25 cellular contexts compared by ENCODE assay signal in the genomic region with DNA sequence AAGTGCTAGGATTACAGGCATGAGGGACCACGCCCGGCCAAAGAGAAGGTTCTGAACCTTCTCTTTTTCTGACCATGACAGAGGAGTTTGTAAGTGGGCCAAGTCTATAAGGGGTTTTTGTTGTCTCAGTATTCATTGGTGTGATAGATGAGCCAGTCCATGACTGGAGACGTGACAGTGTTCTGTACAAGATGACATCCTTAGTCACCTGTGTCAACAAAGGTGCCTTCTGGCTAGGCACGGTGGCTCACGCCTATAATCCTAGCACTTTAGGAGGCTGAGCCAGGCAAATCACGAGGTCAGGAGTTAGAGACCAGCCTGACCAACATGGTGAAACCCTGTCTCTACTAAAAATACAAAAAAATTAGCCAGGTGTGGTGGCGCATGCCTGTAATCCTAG.
"Had no signal": no experiment of that assay in that cellular context is flagged by ENCODE, and none has a peak within 500 bp of the region (broad histone marks: within the 10 kb centered on the region; RNA-seq: fewer than 3 reads in every experiment).

No MANE protein-coding gene starts in this region.

- H3K9me3 Mint-ChIP-seq: activated CD8-positive, alpha-beta T cell treated with anti-CD3 and anti-CD28 coated beads for 36 hours; activated naive CD4-positive, alpha-beta T cell treated with anti-CD3 and anti-CD28 coated beads, Interleukin-2, amount 10 ng/mL, durations not matched to agents 7 days and 5 days; activated naive CD8-positive, alpha-beta T cell treated with anti-CD3 and anti-CD28 coated beads, Interleukin-2, amount 50 U/mL, for 24 hours; activated T-cell treated with anti-CD3 and anti-CD28 coated beads, Interleukin-2, amount 50 U/mL, for 4 hours; brain had no signal

- H3K4me3 ChIP-seq: Peyer's patch had no signal

- H3K4me3 Mint-ChIP-seq: activated CD8-positive, alpha-beta T cell treated with anti-CD3 and anti-CD28 coated beads for 36 hours; activated naive CD4-positive, alpha-beta T cell treated with anti-CD3 and anti-CD28 coated beads, Interleukin-2, amount 10 ng/mL, durations not matched to agents 7 days and 5 days; activated naive CD8-positive, alpha-beta T cell; activated naive CD8-positive, alpha-beta T cell treated with anti-CD3 and anti-CD28 coated beads, Interleukin-2, amount 50 U/mL, for 24 hours; activated T-cell treated with anti-CD3 and anti-CD28 coated beads, Interleukin-2, amount 50 U/mL, for 4 hours had no signal

- DNase-seq: activated CD4-positive, alpha-beta T cell treated with anti-CD3 and anti-CD28 coated beads for 1 hour; activated CD4-positive, alpha-beta T cell treated with anti-CD3 and anti-CD28 coated beads for 48 hours; activated CD4-positive, alpha-beta T cell treated with anti-CD3 and anti-CD28 coated beads, Interleukin-2, amount 50 U/mL, for 4 hours; activated CD4-positive, CD25-positive, alpha-beta regulatory T cell; activated CD8-positive, alpha-beta T cell treated with anti-CD3 and anti-CD28 coated beads for 36 hours; activated effector memory CD4-positive, alpha-beta T cell treated with Interleukin-2 at 50 U/mL for 16 hours; activated naive CD4-positive, alpha-beta T cell treated with anti-CD3 and anti-CD28 coated beads, Interleukin-2, amount 10 ng/mL, durations not matched to agents 7 days and 5 days; activated naive CD8-positive, alpha-beta T cell treated with anti-CD3 and anti-CD28 coated beads, Interleukin-2, amount 50 U/mL, for 24 hours; activated T-cell treated with anti-CD3 and anti-CD28 coated beads, Interleukin-2, amount 50 U/mL, for 4 hours; anterior cingulate cortex; caudate nucleus; cerebellar nuclear complex; NCI-H1092 treated with DMSO at 0.1 percent for 48 hours; NCI-H1417 treated with DMSO at 0.1 percent for 48 hours; NCI-H187 treated with DMSO at 0.1 percent for 48 hours; NCI-H345; NCI-H524 treated with DMSO at 0.1 percent for 48 hours; Right ventricle myocardium superior; T1000; WERI-Rb-1 had no signal

- H3K27ac ChIP-seq: KMS-11, WERI-Rb-1 had no signal

- H3K27ac Mint-ChIP-seq: activated CD8-positive, alpha-beta T cell treated with anti-CD3 and anti-CD28 coated beads for 36 hours; activated naive CD4-positive, alpha-beta T cell treated with anti-CD3 and anti-CD28 coated beads, Interleukin-2, amount 10 ng/mL, durations not matched to agents 7 days and 5 days; activated naive CD8-positive, alpha-beta T cell; activated naive CD8-positive, alpha-beta T cell treated with anti-CD3 and anti-CD28 coated beads, Interleukin-2, amount 50 U/mL, for 24 hours had no signal

- H3K9me3 ChIP-seq: Peyer's patch had no signal

- H3K27me3 ChIP-seq: Peyer's patch had no signal

- ATAC-seq: activated CD8-positive, alpha-beta T cell treated with anti-CD3 and anti-CD28 coated beads for 36 hours; activated naive CD8-positive, alpha-beta T cell treated with anti-CD3 and anti-CD28 coated beads, Interleukin-2, amount 50 U/mL, for 24 hours; activated T-cell treated with anti-CD3 and anti-CD28 coated beads, Interleukin-2, amount 50 U/mL, for 4 hours had no signal

- FAIRE-seq: bronchial epithelial cell had no signal

- H3K9ac ChIP-seq: KMS-11 had no signal

- H3K4me2 ChIP-seq: KMS-11 had no signal

- H3K27me3 Mint-ChIP-seq: activated CD8-positive, alpha-beta T cell treated with anti-CD3 and anti-CD28 coated beads for 36 hours; activated naive CD8-positive, alpha-beta T cell; activated naive CD8-positive, alpha-beta T cell treated with anti-CD3 and anti-CD28 coated beads, Interleukin-2, amount 50 U/mL, for 24 hours had no signal
